In the genomic region with DNA sequence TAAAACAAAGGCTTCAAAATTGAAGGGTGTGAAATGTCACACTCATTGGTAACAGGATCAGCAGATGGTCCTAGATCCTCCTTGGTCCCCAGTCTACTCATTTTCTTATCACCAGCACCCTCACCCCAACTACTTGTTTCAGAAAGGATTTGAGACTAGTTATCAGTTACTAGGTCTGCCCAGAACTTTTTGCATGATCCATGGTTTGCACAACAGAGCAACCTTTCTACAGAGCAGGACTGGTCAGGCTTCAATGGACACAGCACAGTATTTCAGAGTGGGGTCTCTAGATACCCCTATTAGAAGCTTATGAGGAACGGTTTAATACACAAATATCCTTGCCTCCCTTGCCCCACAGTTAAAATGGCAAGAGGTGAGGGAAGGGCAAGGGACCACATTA, we compare ENCODE assay signal across 28 cellular contexts.
"Had no signal": no experiment of that assay in that cellular context is flagged by ENCODE, and none has a peak within 500 bp of the region (broad histone marks: within the 10 kb centered on the region; RNA-seq: fewer than 3 reads in every experiment).

No MANE protein-coding gene starts in this region.

- H3K27ac ChIP-seq: colonic mucosa, parathyroid adenoma, stomach, suprapubic skin, tibial nerve, WERI-Rb-1 had no signal

- ATAC-seq: effector memory CD8-positive, alpha-beta T cell; esophagus mucosa; left ventricle myocardium superior; right cardiac atrium had no signal

- H3K9ac ChIP-seq: parathyroid adenoma, SK-N-SH had no signal

- H3K27ac Mint-ChIP-seq: nephron; T-helper 2 cell treated with Interferon-gamma antibody and Interleukin-4, amounts not matched to agents 5 μg/mL and 100 μg/mL, for 36 hours had no signal

- H3K4me3 Mint-ChIP-seq: activated naive CD4-positive, alpha-beta T cell treated with anti-CD3 and anti-CD28 coated beads, Interleukin-2, amount 50 U/mL, for 24 hours; effector memory CD8-positive, alpha-beta T cell; nephron; T-helper 2 cell treated with Interferon-gamma antibody and Interleukin-4, amounts not matched to agents 5 μg/mL and 100 μg/mL, for 36 hours had no signal

- H3K4me1 ChIP-seq: colonic mucosa, tibial nerve had no signal

- H3K27me3 Mint-ChIP-seq: activated naive CD4-positive, alpha-beta T cell treated with anti-CD3 and anti-CD28 coated beads, Interleukin-2, amount 50 U/mL, for 24 hours; effector memory CD8-positive, alpha-beta T cell had no signal

- H3K9me3 Mint-ChIP-seq: activated naive CD4-positive, alpha-beta T cell treated with anti-CD3 and anti-CD28 coated beads, Interleukin-2, amount 50 U/mL, for 24 hours; effector memory CD8-positive, alpha-beta T cell; nephron; T-helper 2 cell treated with Interferon-gamma antibody and Interleukin-4, amounts not matched to agents 5 μg/mL and 100 μg/mL, for 36 hours had no signal

- DNase-seq: activated CD4-positive, alpha-beta T cell treated with anti-CD3 and anti-CD28 coated beads, Interleukin-2, amount 50 U/mL, for 4 hours; activated CD4-positive, CD25-positive, alpha-beta regulatory T cell treated with anti-CD3 and anti-CD28 coated beads, Interleukin-2, amount 50 U/mL, for 72 hours; activated effector memory CD4-positive, alpha-beta T cell treated with Interleukin-2 at 50 U/mL for 16 hours; activated T-cell treated with anti-CD3 and anti-CD28 coated beads, Interleukin-2, amount 50 U/mL, for 1 hour; amniotic stem cell; colonic mucosa; dorsolateral prefrontal cortex; effector memory CD8-positive, alpha-beta T cell; hippocampal formation; left ventricle myocardium superior; mammary epithelial cell; midbrain; right cardiac atrium; SK-N-SH; stimulated activated CD4-positive, alpha-beta T cell treated with anti-CD3 and anti-CD28 coated beads, Interleukin-12 subunit alpha, Interleukin-12 subunit beta, amount 100 ng/mL, for 4 hours; stimulated activated CD4-positive, alpha-beta T cell treated with anti-CD3 and anti-CD28 coated beads, Interleukin-4, amount 100 ng/mL, for 4 hours; stomach; WERI-Rb-1 had no signal

- H3K4me3 ChIP-seq: colonic mucosa, dorsolateral prefrontal cortex, stomach, suprapubic skin, tibial nerve had no signal

- H3K9me3 ChIP-seq: colonic mucosa, SK-N-SH, stomach, suprapubic skin, tibial nerve had no signal

- H3K4me2 ChIP-seq: SK-N-SH had no signal

- H3K27me3 ChIP-seq: colonic mucosa, dorsolateral prefrontal cortex, stomach, suprapubic skin, tibial nerve had no signal

- FAIRE-seq: bronchial epithelial cell, endothelial cell of umbilical vein, frontal cortex had no signal

- H3K4me1 Mint-ChIP-seq: nephron had no signal

- H3K79me2 ChIP-seq: parathyroid adenoma had no signal

- H2AFZ ChIP-seq: parathyroid adenoma had no signal
